Comparison of ENCODE assay signal across 8 cellular contexts in genomic region chr20:5078399-5078958, GRCh38. TPM values are rescaled to one million over a fixed set of nuclear protein-coding genes. Genes with fewer than 3 reads are reported as not detected.
A peak's percentile ranks its signal among the peaks of the same experiment; 100 is the strongest.
DNase-seq lines count a peak whose midpoint lies in the region; ATAC-seq and TF ChIP-seq lines count a peak whose summit lies in the region.

No MANE protein-coding gene starts in this region.

- peak overlapping the region; percentile 47; the same call in 1 of the 2 replicates for H2AFZ ChIP-seq in KMS-11 (ENCODE audit: low read depth)

- H3K27ac Mint-ChIP-seq in activated CD4-positive, alpha-beta T cell treated with anti-CD3 and anti-CD28 coated beads for 36 hours = peak overlapping the region; percentile 93

- peak; percentile 67 for DNase-seq in DMS53 (lab: John Stamatoyannopoulos, UW)
- DNase-seq in activated CD4-positive, alpha-beta T cell treated with anti-CD3 and anti-CD28 coated beads for 36 hours = peak; percentile 90
- DNase-seq in thoracic aorta (ENCODE audit: low spot score) = peak; percentile 43
- DNase-seq in SJCRH30 = no peak

- intact Hi-C loops in activated CD4-positive, alpha-beta T cell treated with anti-CD3 and anti-CD28 coated beads for 36 hours (cut with DNase I, micrococcal nuclease) = loop anchor here (1.0 to 2.0 kb wide), 5 partner anchors 22 to 264 kb away; partner anchors contain the start of gene SLC23A2 (in 1 of the 2)

- POLR2A ChIA-PET in activated CD4-positive, alpha-beta T cell treated with anti-CD3 and anti-CD28 coated beads for 36 hours (lab: Charles Lee) = interaction anchor here (0.6 kb wide), 1 partner anchor 840 kb away, joined by 4 read pairs; no protein-coding TSS in a partner anchor

- CTCF ChIA-PET in activated CD4-positive, alpha-beta T cell treated with anti-CD3 and anti-CD28 coated beads for 36 hours (lab: Charles Lee) = interaction anchor here (0.6 to 3.6 kb wide), 3 partner anchors 22 to 32 kb away, joined by 3 to 21 read pairs (median 4); no protein-coding TSS in a partner anchor

- peak overlapping the region; percentile 58 for H3K4me3 Mint-ChIP-seq in activated CD4-positive, alpha-beta T cell treated with anti-CD3 and anti-CD28 coated beads for 36 hours

- H3K9me3 ChIP-seq in duodenal mucosa (ENCODE audit: control insufficient read depth in 1 of 2, low read length in 2 of 2) (no peaks in the 10 kb centered on the region), neutrophil (no peaks in the 10 kb centered on the region), thoracic aorta (no peaks in the 10 kb centered on the region), SJCRH30 (replicated peaks) (no peaks in the 10 kb centered on the region)

- H3K4me3 ChIP-seq in KMS-11 (IDR thresholded peaks at IDR 0.05; ENCODE audit: insufficient read depth, low read depth, low read length) = no peak overlapping the region
- peak overlapping the region; percentile 53 to 63 for H3K4me3 ChIP-seq in duodenal mucosa (ENCODE audit: low read depth in 1 of 2, low read length in 2 of 2)
- H3K4me3 ChIP-seq in neutrophil (ENCODE audit: low read depth in 1 of 2, low read length in 1 of 2) = peak overlapping the region; percentile 46 to 48
- H3K4me3 ChIP-seq in thoracic aorta = peak overlapping the region; percentile 53
- no peak overlapping the region for H3K4me3 ChIP-seq in SJCRH30

- H4K20me1 ChIP-seq in KMS-11 (ENCODE audit: insufficient read depth) = no peaks in the 10 kb centered on the region

- no peaks in the 10 kb centered on the region for H3K36me3 ChIP-seq in KMS-11 (ENCODE audit: insufficient read depth)
- no peaks in the 10 kb centered on the region for H3K36me3 ChIP-seq in duodenal mucosa (ENCODE audit: control insufficient read depth in 1 of 2, insufficient read depth in 2 of 2, low read length in 2 of 2)
- H3K36me3 ChIP-seq in neutrophil = no peaks in the 10 kb centered on the region
- no peaks in the 10 kb centered on the region for H3K36me3 ChIP-seq in thoracic aorta
- no peaks in the 10 kb centered on the region for H3K36me3 ChIP-seq in SJCRH30

- peak; percentile 90 for ATAC-seq in GM21528 (IDR thresholded peaks at IDR 0.05; ENCODE audit: low FRiP score, unreplicated experiment)
- ATAC-seq in activated CD4-positive, alpha-beta T cell treated with anti-CD3 and anti-CD28 coated beads for 36 hours = peak; percentile 95
- no peak for ATAC-seq in thoracic aorta (ENCODE audit: insufficient number of reproducible peaks, low FRiP score, low read depth)

- peak overlapping the region; percentile 67 for H3K4me2 ChIP-seq in KMS-11

- H3K4me1 ChIP-seq in KMS-11 (ENCODE audit: low read depth, poor library complexity, severe bottlenecking) (peaks cover 62% of the 10 kb centered on the region), duodenal mucosa (ENCODE audit: control insufficient read depth in 1 of 2, insufficient read depth in 2 of 2, low read length in 2 of 2) (peaks cover 14 to 24% of the 10 kb centered on the region in 2 donors), neutrophil (ENCODE audit: control insufficient read depth in 1 of 2, insufficient read depth in 1 of 2, low read depth in 1 of 2, low read length in 1 of 2) (peaks cover 85 to 92% of the 10 kb centered on the region in 2 experiments), thoracic aorta (ENCODE audit: control insufficient read depth in 1 of 2, low read depth in 2 of 2) (peaks cover 9 to 11% of the 10 kb centered on the region in 2 donors), SJCRH30 (no peaks in the 10 kb centered on the region)

- TF ChIP-seq CTCF in KMS-11 (conservative IDR thresholded peaks at IDR 0.05; ENCODE audit: low read depth, low read length) (no peak), neutrophil (IDR thresholded peaks at IDR 0.05) (peak; percentile 49), thoracic aorta (IDR thresholded peaks at IDR 0.05) (no peak)

- no peaks in the 10 kb centered on the region for H3K9me3 Mint-ChIP-seq in activated CD4-positive, alpha-beta T cell treated with anti-CD3 and anti-CD28 coated beads for 36 hours (ENCODE audit: low read depth)

- H3K9ac ChIP-seq in KMS-11 (peak overlapping the region; percentile 35; the same call in 1 of the 2 replicates), duodenal mucosa (ENCODE audit: low read depth in 1 of 2, low read length in 2 of 2) (peak overlapping the region; percentile 26 to 52)

- peaks cover 38% of the 10 kb centered on the region for H3K4me1 Mint-ChIP-seq in activated CD4-positive, alpha-beta T cell treated with anti-CD3 and anti-CD28 coated beads for 36 hours

- H3K27me3 ChIP-seq in KMS-11 (ENCODE audit: insufficient read depth, low read depth) (no peaks in the 10 kb centered on the region), duodenal mucosa (ENCODE audit: control insufficient read depth in 1 of 2, insufficient read depth in 2 of 2, low read length in 2 of 2) (no peaks in the 10 kb centered on the region), neutrophil (no peaks in the 10 kb centered on the region), thoracic aorta (replicated peaks; ENCODE audit: insufficient read depth) (no peaks in the 10 kb centered on the region), SJCRH30 (no peaks in the 10 kb centered on the region)

- H3K79me2 ChIP-seq in KMS-11 (ENCODE audit: insufficient read depth, low read depth) = no peaks in the 10 kb centered on the region

- H3K27ac ChIP-seq in KMS-11 = peak overlapping the region; percentile 66
- peak overlapping the region; percentile 54 for H3K27ac ChIP-seq in duodenal mucosa (ENCODE audit: low read depth, low read length)
- peak overlapping the region; percentile 100 for H3K27ac ChIP-seq in neutrophil
- H3K27ac ChIP-seq in thoracic aorta = peak overlapping the region in 1 of 2 donors; percentile 58
- no peak overlapping the region for H3K27ac ChIP-seq in SJCRH30

- H3K36me3 Mint-ChIP-seq in activated CD4-positive, alpha-beta T cell treated with anti-CD3 and anti-CD28 coated beads for 36 hours (ENCODE audit: low read depth) = no peaks in the 10 kb centered on the region

- H3K27me3 Mint-ChIP-seq in activated CD4-positive, alpha-beta T cell treated with anti-CD3 and anti-CD28 coated beads for 36 hours = no peaks in the 10 kb centered on the region

RNA-seq across cellular contexts. Expression of gene TMEM230, which starts 34.4 kb away (rescaled TPM):
- total RNA-seq in activated CD4-positive, alpha-beta T cell treated with anti-CD3 and anti-CD28 coated beads for 36 hours = 10 to 100 TPM; 63.7 to 66.3 TPM
- total RNA-seq in thoracic aorta = 100 to 1,000 TPM in 1 of 2 donors, 10 to 100 TPM in 1; 62.8 to 114 TPM
- 162 and 165 TPM in 2 replicates for total RNA-seq in SJCRH30 (2014; rRNA removed; shearing (Covaris generic))

RNA-seq across cellular contexts. Expression of gene PCNA, which starts 41.3 kb away (rescaled TPM):
- total RNA-seq in activated CD4-positive, alpha-beta T cell treated with anti-CD3 and anti-CD28 coated beads for 36 hours = 100 to 1,000 TPM; 494 to 576 TPM
- total RNA-seq in thoracic aorta = 10 to 100 TPM; 20.5 to 39.7 TPM
- 431 and 450 TPM in 2 replicates for total RNA-seq in SJCRH30 (2014; rRNA removed; shearing (Covaris generic))

RNA-seq across cellular contexts. Expression of gene CDS2, which starts 48.3 kb away (rescaled TPM):
- total RNA-seq in activated CD4-positive, alpha-beta T cell treated with anti-CD3 and anti-CD28 coated beads for 36 hours = 10 to 100 TPM; 34.3 to 41.3 TPM
- total RNA-seq in thoracic aorta = 10 to 100 TPM; 63.6 to 85.6 TPM
- total RNA-seq in SJCRH30 (2014; rRNA removed; shearing (Covaris generic)) = 29.1 and 30.1 TPM in 2 replicates

Comparison
In these comparisons a context has a peak if more than half of its experiments do, and no peak if none do; other contexts are left out.
1. DNase-seq: peak in DMS53 (single experiment), activated CD4-positive, alpha-beta T cell treated with anti-CD3 and anti-CD28 coated beads for 36 hours (single experiment) and thoracic aorta (single experiment); none in SJCRH30 (0 of 2).
2. H3K4me3 ChIP-seq: peak in duodenal mucosa (2 of 2), neutrophil (2 of 2) and thoracic aorta (single experiment); none in KMS-11 (single experiment) and SJCRH30 (single experiment).
3. RNA of gene PCNA, which starts 41.3 kb away (total RNA-seq): 494 to 576 TPM in activated CD4-positive, alpha-beta T cell treated with anti-CD3 and anti-CD28 coated beads for 36 hours and 431 to 450 TPM in SJCRH30; 20.5 to 39.7 TPM in thoracic aorta; every median in the first group is over 10 times any median in the second.